8 cellular contexts compared by ENCODE assay signal in genomic region chr18:37476182-37476581, GRCh38.
DNase-seq lines count a peak whose midpoint lies in the region; ATAC-seq and TF ChIP-seq lines count a peak whose summit lies in the region.

No MANE protein-coding gene starts in this region.

- H3K36me3 ChIP-seq in OCI-LY7 (ENCODE audit: insufficient read depth, low read length) = no peaks in the 10 kb centered on the region

- CTCF ChIA-PET in OCI-LY7 (lab: Charles Lee; ENCODE audit: unreplicated experiment) = no interaction called here

- no peak overlapping the region for H2AFZ ChIP-seq in OCI-LY7 (ENCODE audit: low read length)

- H3K4me2 ChIP-seq in OCI-LY7 (ENCODE audit: low read length) = no peak overlapping the region

- BruUV-seq in OCI-LY7 (replicated peaks; lab: Mats Ljungman, UMichigan) = no TSS peak

- no peaks in the 10 kb centered on the region for H3K9me2 ChIP-seq in OCI-LY7 (ENCODE audit: insufficient read depth, low read length)

- peak; percentile 53 for ATAC-seq in GM19463 (IDR thresholded peaks at IDR 0.05; ENCODE audit: unreplicated experiment)

- no peak overlapping the region for H3K4me3 ChIP-seq in OCI-LY7 (ENCODE audit: low read depth, low read length, poor library complexity, severe bottlenecking)

- no peaks in the 10 kb centered on the region for H3K4me1 ChIP-seq in OCI-LY7 (ENCODE audit: insufficient read depth, low read length, poor library complexity, severe bottlenecking)

- H3K27ac ChIP-seq in OCI-LY7 (ENCODE audit: low read depth, low read length, poor library complexity, severe bottlenecking) (no peak overlapping the region), substantia nigra (ENCODE audit: low read depth, low read length, poor library complexity, severe bottlenecking) (no peak overlapping the region)

- intact Hi-C loops in OCI-LY7 (cut with micrococcal nuclease; ENCODE audit: unreplicated experiment) = loop anchor here (5.0 kb wide), 1 partner anchor 61 kb away; no protein-coding TSS in a partner anchor

- H4K20me1 ChIP-seq in OCI-LY7 (ENCODE audit: insufficient read depth, low read length) = no peaks in the 10 kb centered on the region

- no peaks in the 10 kb centered on the region for H3K79me2 ChIP-seq in OCI-LY7 (ENCODE audit: insufficient read depth, low read depth, low read length)

- H3K9me3 ChIP-seq in OCI-LY7 (ENCODE audit: low read length) = no peaks in the 10 kb centered on the region

- peak; percentile 70 for TF ChIP-seq CTCF in OCI-LY7 (conservative IDR thresholded peaks at IDR 0.05; ENCODE audit: low read length)

- DNase-seq in DMS153 treated with DMSO at 0.1 percent for 48 hours (lab: John Stamatoyannopoulos, UW; ENCODE audit: unreplicated experiment) (peak; percentile 6), DMS153 (lab: John Stamatoyannopoulos, UW) (no peak), OCI-LY7 (ENCODE audit: low spot score) (peak; percentile 35), fibroblast of peridontal ligament (ENCODE audit: extremely low read depth) (peak; percentile 10), substantia nigra (lab: John Stamatoyannopoulos, UW) (peak in 26 of 49 donors; percentile 1 to 61 (median 22)), NCI-H2029 (lab: John Stamatoyannopoulos, UW) (no peak), NCI-H187 (lab: John Stamatoyannopoulos, UW) (no peak)

- POLR2A ChIA-PET in OCI-LY7 (lab: Charles Lee) = no interaction called here

Comparison
In these comparisons a context has a peak if more than half of its experiments do, and no peak if none do; other contexts are left out.
1. DNase-seq: peak in DMS153 treated with DMSO at 0.1 percent for 48 hours (single experiment), OCI-LY7 (single experiment), fibroblast of peridontal ligament (single experiment) and substantia nigra (26 of 49); none in DMS153 (single experiment), NCI-H2029 (single experiment) and NCI-H187 (0 of 2).